ENCODE assay signal across 9 cellular contexts in genomic region chr16:30892670-30893069, GRCh38. TPM values are rescaled to one million over a fixed set of nuclear protein-coding genes. Genes with fewer than 3 reads are reported as not detected.
A peak's percentile ranks its signal among the peaks of the same experiment; 100 is the strongest.
DNase-seq lines count a peak whose midpoint lies in the region; ATAC-seq and TF ChIP-seq lines count a peak whose summit lies in the region.
"Had no signal": no experiment of that assay in that cellular context is flagged by ENCODE, and none has a peak within 500 bp of the region (broad histone marks: within the 10 kb centered on the region; RNA-seq: fewer than 3 reads in every experiment).

No MANE protein-coding gene starts in this region.

- no peak for ATAC-seq in stimulated activated memory B cell treated with anti-CD40 and anti-IgM and Interleukin-4, amounts not matched to agents 10 μg/mL and 1 μg/mL and 100 μg/mL, for 72 hours

- CTCF ChIA-PET in activated CD4-positive, alpha-beta memory T cell treated with anti-CD3 and anti-CD28 coated beads, Interleukin-2, amount 10 ng/mL, durations not matched to agents 7 days and 5 days (lab: Charles Lee), result interaction anchor here (0.7 to 2.1 kb wide), 4 partner anchors 9 to 487 kb away, joined by 3 to 8 read pairs (median 5); no protein-coding TSS in a partner anchor

- peak overlapping the region; percentile 85 for H3K27ac Mint-ChIP-seq in T-helper 1 cell treated with Interleukin-12 subunit alpha and Interleukin-12 subunit beta and Interleukin-4 antibody, amounts not matched to agents 30 μg/mL and 1 μg/mL, for 36 hours
- peak overlapping the region; percentile 76 for H3K27ac Mint-ChIP-seq in activated CD4-positive, alpha-beta memory T cell treated with anti-CD3 and anti-CD28 coated beads, Interleukin-2, amount 10 ng/mL, durations not matched to agents 7 days and 5 days
- no peak overlapping the region for H3K27ac Mint-ChIP-seq in glutamatergic neuron (ENCODE audit: unreplicated experiment)
- H3K27ac Mint-ChIP-seq in stimulated activated memory B cell treated with anti-CD40 and anti-IgM and Interleukin-4, amounts not matched to agents 10 μg/mL and 1 μg/mL and 100 μg/mL, for 72 hours, result peak overlapping the region; percentile 81

- TF ChIP-seq CTCF in glutamatergic neuron (IDR thresholded peaks at IDR 0.05; ENCODE audit: partially characterized antibody, unreplicated experiment), result no peak

- DNase-seq in T-helper 1 cell (no peak), glutamatergic neuron (no peak), amygdala (lab: John Stamatoyannopoulos, UW) (no peak), NCI-H1930 (lab: John Stamatoyannopoulos, UW) (no peak), DMS153 treated with DMSO at 0.1 percent for 48 hours (lab: John Stamatoyannopoulos, UW; ENCODE audit: unreplicated experiment) (no peak)
- DNase-seq in activated CD4-positive, alpha-beta memory T cell treated with anti-CD3 and anti-CD28 coated beads, Interleukin-2, amount 10 ng/mL, durations not matched to agents 7 days and 5 days, result no peak
- DNase-seq: activated CD4-positive, alpha-beta T cell treated with anti-CD3 and anti-CD28 coated beads for 1 hour had no signal

- H3K27me3 Mint-ChIP-seq in T-helper 1 cell treated with Interleukin-12 subunit alpha and Interleukin-12 subunit beta and Interleukin-4 antibody, amounts not matched to agents 30 μg/mL and 1 μg/mL, for 36 hours (ENCODE audit: low read depth), result no peaks in the 10 kb centered on the region
- no peaks in the 10 kb centered on the region for H3K27me3 Mint-ChIP-seq in activated CD4-positive, alpha-beta memory T cell treated with anti-CD3 and anti-CD28 coated beads, Interleukin-2, amount 10 ng/mL, durations not matched to agents 7 days and 5 days
- H3K27me3 Mint-ChIP-seq in glutamatergic neuron (ENCODE audit: unreplicated experiment), result peaks cover 11% of the 10 kb centered on the region
- no peaks in the 10 kb centered on the region for H3K27me3 Mint-ChIP-seq in stimulated activated memory B cell treated with anti-CD40 and anti-IgM and Interleukin-4, amounts not matched to agents 10 μg/mL and 1 μg/mL and 100 μg/mL, for 72 hours

- peak overlapping the region; percentile 89 for H3K4me3 Mint-ChIP-seq in T-helper 1 cell treated with Interleukin-12 subunit alpha and Interleukin-12 subunit beta and Interleukin-4 antibody, amounts not matched to agents 30 μg/mL and 1 μg/mL, for 36 hours
- H3K4me3 Mint-ChIP-seq in activated CD4-positive, alpha-beta memory T cell treated with anti-CD3 and anti-CD28 coated beads, Interleukin-2, amount 10 ng/mL, durations not matched to agents 7 days and 5 days, result peak overlapping the region; percentile 82
- H3K4me3 Mint-ChIP-seq in glutamatergic neuron (ENCODE audit: unreplicated experiment), result peak overlapping the region; percentile 87
- H3K4me3 Mint-ChIP-seq in stimulated activated memory B cell treated with anti-CD40 and anti-IgM and Interleukin-4, amounts not matched to agents 10 μg/mL and 1 μg/mL and 100 μg/mL, for 72 hours, result peak overlapping the region; percentile 90

- POLR2A ChIA-PET in activated CD4-positive, alpha-beta memory T cell treated with anti-CD3 and anti-CD28 coated beads, Interleukin-2, amount 10 ng/mL, durations not matched to agents 7 days and 5 days (lab: Charles Lee), result interaction anchor here (2.6 to 4.3 kb wide), 2 partner anchors 10 to 17 kb away, joined by 15 to 42 read pairs; no protein-coding TSS in a partner anchor

- H3K36me3 Mint-ChIP-seq in T-helper 1 cell treated with Interleukin-12 subunit alpha and Interleukin-12 subunit beta and Interleukin-4 antibody, amounts not matched to agents 30 μg/mL and 1 μg/mL, for 36 hours (ENCODE audit: low read depth), result peaks cover 13% of the 10 kb centered on the region
- peaks cover 14% of the 10 kb centered on the region for H3K36me3 Mint-ChIP-seq in activated CD4-positive, alpha-beta memory T cell treated with anti-CD3 and anti-CD28 coated beads, Interleukin-2, amount 10 ng/mL, durations not matched to agents 7 days and 5 days (ENCODE audit: low read depth)
- no peaks in the 10 kb centered on the region for H3K36me3 Mint-ChIP-seq in glutamatergic neuron (ENCODE audit: unreplicated experiment)
- peaks cover 20% of the 10 kb centered on the region for H3K36me3 Mint-ChIP-seq in stimulated activated memory B cell treated with anti-CD40 and anti-IgM and Interleukin-4, amounts not matched to agents 10 μg/mL and 1 μg/mL and 100 μg/mL, for 72 hours

- no peaks in the 10 kb centered on the region for H3K9me3 Mint-ChIP-seq in T-helper 1 cell treated with Interleukin-12 subunit alpha and Interleukin-12 subunit beta and Interleukin-4 antibody, amounts not matched to agents 30 μg/mL and 1 μg/mL, for 36 hours
- no peaks in the 10 kb centered on the region for H3K9me3 Mint-ChIP-seq in activated CD4-positive, alpha-beta memory T cell treated with anti-CD3 and anti-CD28 coated beads, Interleukin-2, amount 10 ng/mL, durations not matched to agents 7 days and 5 days
- peaks cover 22% of the 10 kb centered on the region for H3K9me3 Mint-ChIP-seq in glutamatergic neuron (ENCODE audit: unreplicated experiment)
- H3K9me3 Mint-ChIP-seq in stimulated activated memory B cell treated with anti-CD40 and anti-IgM and Interleukin-4, amounts not matched to agents 10 μg/mL and 1 μg/mL and 100 μg/mL, for 72 hours, result no peaks in the 10 kb centered on the region

- peaks cover 38% of the 10 kb centered on the region for H3K4me1 Mint-ChIP-seq in T-helper 1 cell treated with Interleukin-12 subunit alpha and Interleukin-12 subunit beta and Interleukin-4 antibody, amounts not matched to agents 30 μg/mL and 1 μg/mL, for 36 hours (ENCODE audit: low read depth)
- H3K4me1 Mint-ChIP-seq in activated CD4-positive, alpha-beta memory T cell treated with anti-CD3 and anti-CD28 coated beads, Interleukin-2, amount 10 ng/mL, durations not matched to agents 7 days and 5 days, result peaks cover 45% of the 10 kb centered on the region
- peaks cover 19% of the 10 kb centered on the region for H3K4me1 Mint-ChIP-seq in glutamatergic neuron (ENCODE audit: low read depth, unreplicated experiment)
- peaks cover 58% of the 10 kb centered on the region for H3K4me1 Mint-ChIP-seq in stimulated activated memory B cell treated with anti-CD40 and anti-IgM and Interleukin-4, amounts not matched to agents 10 μg/mL and 1 μg/mL and 100 μg/mL, for 72 hours

RNA-seq across cellular contexts. Expression of gene BCL7C, which starts 1.2 kb away (rescaled TPM):
- total RNA-seq in activated CD4-positive, alpha-beta memory T cell treated with anti-CD3 and anti-CD28 coated beads, Interleukin-2, amount 10 ng/mL, durations not matched to agents 7 days and 5 days, result 10 to 100 TPM; 22.3 to 23.5 TPM
- 24.0 TPM for total RNA-seq in glutamatergic neuron (ENCODE audit: unreplicated experiment)

RNA-seq across cellular contexts. Expression of gene CTF1, which starts 3.7 kb away (rescaled TPM):
- total RNA-seq in activated CD4-positive, alpha-beta memory T cell treated with anti-CD3 and anti-CD28 coated beads, Interleukin-2, amount 10 ng/mL, durations not matched to agents 7 days and 5 days, result under 1 TPM; 0.20 to 0.25 TPM
- 1.7 TPM for total RNA-seq in glutamatergic neuron (ENCODE audit: unreplicated experiment)

RNA-seq across cellular contexts. Expression of gene FBXL19, which starts 30.7 kb away (rescaled TPM):
- total RNA-seq in activated CD4-positive, alpha-beta memory T cell treated with anti-CD3 and anti-CD28 coated beads, Interleukin-2, amount 10 ng/mL, durations not matched to agents 7 days and 5 days, result 10 to 100 TPM; 25.8 to 27.2 TPM
- 76.8 TPM for total RNA-seq in glutamatergic neuron (ENCODE audit: unreplicated experiment)

RNA-seq across cellular contexts. Expression of gene ORAI3, which starts 56.2 kb away (rescaled TPM):
- total RNA-seq in activated CD4-positive, alpha-beta memory T cell treated with anti-CD3 and anti-CD28 coated beads, Interleukin-2, amount 10 ng/mL, durations not matched to agents 7 days and 5 days, result 10 to 100 TPM; 30.3 to 33.6 TPM
- total RNA-seq in glutamatergic neuron (ENCODE audit: unreplicated experiment), result 5.1 TPM
